In the genomic region with DNA sequence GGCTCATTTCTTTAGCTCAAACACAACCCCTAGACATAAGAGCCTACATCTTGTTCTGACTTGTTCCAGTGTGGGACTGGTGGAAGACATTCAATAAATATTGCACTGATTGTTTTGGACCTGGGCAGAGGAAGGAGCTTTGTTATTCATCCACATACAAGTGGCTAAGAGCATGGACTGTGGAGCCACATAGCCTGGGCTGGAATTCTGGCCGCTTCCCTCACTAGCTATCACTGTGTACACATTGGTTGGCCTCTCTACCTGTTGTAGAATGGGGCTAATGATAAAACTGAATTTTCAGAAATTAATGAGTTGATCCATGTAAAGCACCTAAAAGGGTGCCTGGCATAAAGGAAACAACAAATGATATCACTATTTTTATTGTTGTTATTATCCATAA, we compare ENCODE assay signal across 28 cellular contexts.
"Had no signal": no experiment of that assay in that cellular context is flagged by ENCODE, and none has a peak within 500 bp of the region (broad histone marks: within the 10 kb centered on the region; RNA-seq: fewer than 3 reads in every experiment).

No MANE protein-coding gene starts in this region.

- H3K9me3 ChIP-seq: left lung, mucosa of descending colon, ovary, right atrium auricular region, testis, thyroid gland, transverse colon, upper lobe of left lung, vagina had no signal

- H3K27ac ChIP-seq: left lung, ovary, right atrium auricular region, skin epidermis, stomach, testis, thyroid gland, transverse colon, upper lobe of left lung, vagina had no signal

- H3K27ac Mint-ChIP-seq: memory B cell; natural killer cell treated with Interleukin-12 subunit alpha and Interleukin-12 subunit beta and Interleukin-15 and Interleukin-18, amount 100 ng/mL, for 72 hours; progenitor cell of endocrine pancreas; stimulated activated naive B cell treated with anti-CD40 and anti-IgM and Interleukin-4, amounts not matched to agents 10 μg/mL and 1 μg/mL and 100 μg/mL, for 72 hours had no signal

- ATAC-seq: left cardiac atrium; left lung; mucosa of descending colon; naive thymus-derived CD4-positive, alpha-beta T cell; natural killer cell treated with Interleukin-12 subunit alpha and Interleukin-12 subunit beta and Interleukin-15 and Interleukin-18, amount 100 ng/mL, for 72 hours; sciatic nerve; stimulated activated naive B cell treated with anti-CD40 and anti-IgM and Interleukin-4, amounts not matched to agents 10 μg/mL and 1 μg/mL and 100 μg/mL, for 72 hours; stimulated activated naive CD8-positive, alpha-beta T cell treated with anti-CD3 and anti-CD28 coated beads, Interleukin-15, Interleukin-2, amounts not matched to agents 100 U/mL and 50 U/mL, for 24 hours had no signal

- H3K4me1 ChIP-seq: left lung, right atrium auricular region, stomach, testis, thyroid gland, transverse colon, vagina had no signal

- H3K4me3 ChIP-seq: left lung, lung, mucosa of descending colon, ovary, right atrium auricular region, skin epidermis, stomach, testis, thyroid gland, transverse colon, upper lobe of left lung, vagina had no signal

- H3K27me3 ChIP-seq: left lung, ovary, right atrium auricular region, stomach, testis, thyroid gland, transverse colon, upper lobe of left lung, vagina had no signal

- FAIRE-seq: keratinocyte had no signal

- H3K36me3 ChIP-seq: ovary, transverse colon had no signal

- DNase-seq: hippocampal formation; kidney glomerular epithelial cell; left cardiac atrium; left lung; midbrain; mucosa of descending colon; naive thymus-derived CD4-positive, alpha-beta T cell; ovary; stimulated activated CD4-positive, alpha-beta T cell treated with anti-CD3 and anti-CD28 coated beads, Interleukin-12 subunit alpha, Interleukin-12 subunit beta, amount 100 ng/mL, for 4 hours; stimulated activated CD4-positive, alpha-beta T cell treated with anti-CD3 and anti-CD28 coated beads, Interleukin-15, amount 100 ng/mL, for 24 hours; stimulated activated CD4-positive, alpha-beta T cell treated with anti-CD3 and anti-CD28 coated beads, Interleukin-2, amount 100 ng/mL, for 24 hours; stimulated activated CD4-positive, alpha-beta T cell treated with anti-CD3 and anti-CD28 coated beads, Interleukin-4, amount 100 ng/mL, for 1 hour; stimulated activated naive B cell treated with anti-CD40 and anti-IgM and Interleukin-4, amounts not matched to agents 10 μg/mL and 1 μg/mL and 100 μg/mL, for 72 hours; stimulated activated naive CD8-positive, alpha-beta T cell treated with anti-CD3 and anti-CD28 coated beads, Interleukin-15, Interleukin-2, amounts not matched to agents 100 U/mL and 50 U/mL, for 24 hours; stomach; testis; thyroid gland; transverse colon; upper lobe of left lung had no signal

- H3K9me3 Mint-ChIP-seq: memory B cell; natural killer cell treated with Interleukin-12 subunit alpha and Interleukin-12 subunit beta and Interleukin-15 and Interleukin-18, amount 100 ng/mL, for 72 hours; stimulated activated naive B cell treated with anti-CD40 and anti-IgM and Interleukin-4, amounts not matched to agents 10 μg/mL and 1 μg/mL and 100 μg/mL, for 72 hours had no signal
